In genomic region chr5:56451742-56452141, GRCh38 we compare ENCODE assay signal across 18 cellular contexts.
"Had no signal": no experiment of that assay in that cellular context is flagged by ENCODE, and none has a peak within 500 bp of the region (broad histone marks: within the 10 kb centered on the region; RNA-seq: fewer than 3 reads in every experiment).

No MANE protein-coding gene starts in this region.

- H3K4me3 ChIP-seq: dorsolateral prefrontal cortex, esophagus muscularis mucosa, gastroesophageal sphincter, lung, smooth muscle cell, tibial artery, upper lobe of right lung, vagina had no signal

- H3K4me3 Mint-ChIP-seq: immature natural killer cell; naive thymus-derived CD4-positive, alpha-beta T cell had no signal

- FAIRE-seq: keratinocyte had no signal

- H3K27me3 ChIP-seq: dorsolateral prefrontal cortex, esophagus muscularis mucosa, gastroesophageal sphincter, tibial artery, upper lobe of right lung, vagina had no signal

- DNase-seq: cortex of kidney; dorsolateral prefrontal cortex; effector CD8-positive, alpha-beta T cell; immature natural killer cell; left ventricle myocardium superior; naive thymus-derived CD4-positive, alpha-beta T cell; right cardiac atrium; stimulated activated CD4-positive, alpha-beta T cell treated with anti-CD3 and anti-CD28 coated beads, Interleukin-2, amount 100 ng/mL, for 48 hours; stimulated activated naive CD8-positive, alpha-beta T cell treated with anti-CD3 and anti-CD28 coated beads, Interleukin-15, Interleukin-2, amounts not matched to agents 100 U/mL and 50 U/mL, for 24 hours; tibial artery; upper lobe of right lung had no signal

- H3K36me3 Mint-ChIP-seq: immature natural killer cell had no signal

- H3K36me3 ChIP-seq: esophagus muscularis mucosa, gastroesophageal sphincter, tibial artery, upper lobe of right lung, vagina had no signal

- H3K9me3 ChIP-seq: esophagus muscularis mucosa, gastroesophageal sphincter, tibial artery, upper lobe of right lung, vagina had no signal

- ATAC-seq: gastroesophageal sphincter; left ventricle myocardium superior; naive thymus-derived CD4-positive, alpha-beta T cell; right cardiac atrium; stimulated activated naive CD8-positive, alpha-beta T cell treated with anti-CD3 and anti-CD28 coated beads, Interleukin-15, Interleukin-2, amounts not matched to agents 100 U/mL and 50 U/mL, for 24 hours; upper lobe of right lung had no signal

- H3K27ac Mint-ChIP-seq: immature natural killer cell; naive thymus-derived CD4-positive, alpha-beta T cell; progenitor cell of endocrine pancreas had no signal

- H3K27ac ChIP-seq: dorsolateral prefrontal cortex, esophagus muscularis mucosa, gastroesophageal sphincter, tibial artery, upper lobe of right lung, vagina had no signal

- H3K27me3 Mint-ChIP-seq: naive thymus-derived CD4-positive, alpha-beta T cell had no signal
